Comparison of ENCODE assay signal across 8 cellular contexts in the genomic region with DNA sequence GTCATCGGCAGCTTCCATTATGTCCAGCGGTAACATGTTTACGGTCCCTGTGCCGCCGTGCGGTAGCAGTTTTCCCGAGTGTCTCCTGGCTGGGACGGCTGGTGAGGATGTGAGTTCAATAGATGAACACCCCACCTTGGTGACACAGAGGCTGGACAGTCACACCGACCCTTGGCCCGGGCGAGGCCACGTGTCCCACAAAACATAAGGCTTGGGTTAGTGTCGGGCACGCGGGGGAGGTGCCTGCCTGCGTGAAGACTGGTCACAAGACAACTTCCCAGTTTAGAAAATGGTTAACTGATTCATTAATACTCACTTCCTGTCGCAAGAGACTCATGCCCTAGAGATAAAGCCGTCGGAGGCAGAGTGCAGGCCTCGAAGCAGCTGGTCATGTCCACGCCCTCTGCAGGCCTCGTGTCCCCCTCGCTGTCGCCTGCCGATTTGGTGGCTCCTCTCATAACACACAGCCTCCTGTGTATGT. TPM values are rescaled to one million over a fixed set of nuclear protein-coding genes. Genes with fewer than 3 reads are reported as not detected.
DNase-seq lines count a peak whose midpoint lies in the region; FAIRE-seq and TF ChIP-seq lines count a peak whose summit lies in the region.

No MANE protein-coding gene starts in this region.

- peak; percentile 78 for FAIRE-seq in HTR-8/SVneo (lab: Jason Lieb, UNC)

- no peaks in the 10 kb centered on the region for H3K27me3 ChIP-seq in stomach

- H3K27me3 Mint-ChIP-seq in activated naive CD4-positive, alpha-beta T cell treated with anti-CD3 and anti-CD28 coated beads, Interleukin-2, amount 10 ng/mL, durations not matched to agents 7 days and 5 days, result no peaks in the 10 kb centered on the region

- H3K9me3 ChIP-seq in stomach, result no peaks in the 10 kb centered on the region

- peaks cover 67% of the 10 kb centered on the region for H3K36me3 Mint-ChIP-seq in activated naive CD4-positive, alpha-beta T cell treated with anti-CD3 and anti-CD28 coated beads, Interleukin-2, amount 10 ng/mL, durations not matched to agents 7 days and 5 days

- no peaks in the 10 kb centered on the region for H3K36me3 ChIP-seq in stomach

- WGBS in stomach, 5 donors, result 54 to 73% (median 68%) methylated on average over 15 to 25 of the region's 25 CpGs

- H3K4me3 Mint-ChIP-seq in activated naive CD4-positive, alpha-beta T cell treated with anti-CD3 and anti-CD28 coated beads, Interleukin-2, amount 10 ng/mL, durations not matched to agents 7 days and 5 days, result no peak overlapping the region

- no peak for TF ChIP-seq CTCF in stomach (IDR thresholded peaks at IDR 0.05)

- DNase-seq in GF-D8 (lab: John Stamatoyannopoulos, UW) (peak; percentile 87), HTR-8/SVneo (ENCODE audit: insufficient read length, low spot score) (peak; percentile 39), iris pigment epithelial cell (ENCODE audit: low read depth) (peak; percentile 84), stomach (peak; percentile 29), C1 segment of cervical spinal cord (lab: John Stamatoyannopoulos, UW) (no peak), COR-L47 (lab: John Stamatoyannopoulos, UW) (no peak), NCI-H2196 treated with DMSO at 0.1 percent for 48 hours (lab: John Stamatoyannopoulos, UW; ENCODE audit: unreplicated experiment) (no peak)
- DNase-seq in activated naive CD4-positive, alpha-beta T cell treated with anti-CD3 and anti-CD28 coated beads, Interleukin-2, amount 10 ng/mL, durations not matched to agents 7 days and 5 days, result peak; percentile 25

- H3K4me1 Mint-ChIP-seq in activated naive CD4-positive, alpha-beta T cell treated with anti-CD3 and anti-CD28 coated beads, Interleukin-2, amount 10 ng/mL, durations not matched to agents 7 days and 5 days, result peaks cover 73% of the 10 kb centered on the region

- TF ChIP-seq EP300 in stomach (IDR thresholded peaks at IDR 0.05), result no peak

- no peak for TF ChIP-seq POLR2A in stomach (IDR thresholded peaks at IDR 0.05)

- peaks cover 10 to 53% (median 37%) of the 10 kb centered on the region in 4 donors for H3K4me1 ChIP-seq in stomach

- H3K4me3 ChIP-seq in stomach, result no peak overlapping the region

- intact Hi-C loops in stomach (cut with DNase I; ENCODE audit: low total_unique reads), result no loop called here

- H3K27ac ChIP-seq in stomach, result peak overlapping the region; percentile 11 to 67 (median 52)

- H3K27ac Mint-ChIP-seq in activated naive CD4-positive, alpha-beta T cell treated with anti-CD3 and anti-CD28 coated beads, Interleukin-2, amount 10 ng/mL, durations not matched to agents 7 days and 5 days, result peak overlapping the region; percentile 76

- H3K9me3 Mint-ChIP-seq in activated naive CD4-positive, alpha-beta T cell treated with anti-CD3 and anti-CD28 coated beads, Interleukin-2, amount 10 ng/mL, durations not matched to agents 7 days and 5 days, result no peaks in the 10 kb centered on the region

- CTCF ChIA-PET in activated naive CD4-positive, alpha-beta T cell treated with anti-CD3 and anti-CD28 coated beads, Interleukin-2, amount 10 ng/mL, durations not matched to agents 7 days and 5 days (lab: Charles Lee), result interaction anchor here (1.2 kb wide), 1 partner anchor 8 kb away, joined by 3 read pairs; no protein-coding TSS in a partner anchor

RNA-seq across cellular contexts. Expression of gene RASA3, which starts 17.2 kb away (rescaled TPM):
- total RNA-seq in stomach, result 10 to 100 TPM in 1 of 5 donors, 1 to 10 TPM in 4; 3.8 to 22.3 (median 6.4) TPM
- polyA plus RNA-seq in stomach, result 10 to 100 TPM in 2 of 3 donors, 1 to 10 TPM in 1; 3.7 to 11.8 (median 10.9) TPM

Comparison
In these comparisons a context has a peak if more than half of its experiments do, and no peak if none do; other contexts are left out.
1. DNase-seq: peak in GF-D8 (single experiment), HTR-8/SVneo (single experiment), activated naive CD4-positive, alpha-beta T cell treated with anti-CD3 and anti-CD28 coated beads, Interleukin-2, amount 10 ng/mL, durations not matched to agents 7 days and 5 days (single experiment), iris pigment epithelial cell (single experiment) and stomach (single experiment); none in C1 segment of cervical spinal cord (0 of 14), COR-L47 (single experiment) and NCI-H2196 treated with DMSO at 0.1 percent for 48 hours (single experiment).